In the genomic region with DNA sequence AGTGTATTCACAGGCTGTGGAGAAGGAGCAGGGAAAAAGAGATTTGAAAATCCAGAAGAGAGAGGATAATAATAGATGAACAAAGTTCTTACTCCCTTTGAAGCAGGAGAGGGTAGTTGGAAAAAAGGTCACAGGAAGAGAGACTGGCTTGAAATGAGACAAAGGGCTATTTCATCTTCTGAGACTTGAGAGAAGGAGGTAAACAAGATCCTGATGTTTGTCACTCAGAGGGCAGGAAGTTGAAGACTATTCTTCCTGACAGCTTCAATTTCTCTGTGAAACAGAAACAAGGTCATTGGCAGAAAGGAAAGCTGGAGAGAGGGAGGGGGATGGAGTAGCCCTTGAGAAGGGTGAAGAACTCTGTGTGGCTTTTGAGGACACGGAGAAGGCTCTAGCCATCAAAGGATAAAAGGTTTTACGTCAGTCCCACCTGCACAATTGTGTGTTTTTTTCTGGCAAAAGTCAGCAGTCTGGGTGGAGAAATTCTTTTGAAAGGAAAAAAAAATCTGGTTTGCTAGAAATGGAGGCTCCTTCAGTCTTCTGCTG, we compare ENCODE assay signal across 18 cellular contexts.
A peak's percentile ranks its signal among the peaks of the same experiment; 100 is the strongest.
DNase-seq lines count a peak whose midpoint lies in the region; ATAC-seq, FAIRE-seq and TF ChIP-seq lines count a peak whose summit lies in the region.
"Had no signal": no experiment of that assay in that cellular context is flagged by ENCODE, and none has a peak within 500 bp of the region (broad histone marks: within the 10 kb centered on the region; RNA-seq: fewer than 3 reads in every experiment).

No MANE protein-coding gene starts in this region.

- FAIRE-seq in HTR-8/SVneo (lab: Jason Lieb, UNC) (no peak), GM12891 (lab: Jason Lieb, UNC) (no peak)
- FAIRE-seq: GM18507, RCC 7860 had no signal

- in situ Hi-C loops in SK-MEL-5 (cut with HindIII; ENCODE audit: low pct_unique_long_range_greater_than_20kb, low sequenced_read_pairs): no loop called here

- ATAC-seq in GM19467 (IDR thresholded peaks at IDR 0.05; ENCODE audit: unreplicated experiment): no peak
- ATAC-seq: T-helper 17 cell had no signal

- peak; percentile 47 for DNase-seq in DMS79 (lab: John Stamatoyannopoulos, UW)
- peak; percentile 5 for DNase-seq in HT-29 (ENCODE audit: low spot score)
- DNase-seq in SK-MEL-5 (ENCODE audit: low read depth, low spot score): peak; percentile 66
- DNase-seq in medulla oblongata (ENCODE audit: extremely low spot score): peak; percentile 6
- no peak for DNase-seq in HTR-8/SVneo (ENCODE audit: insufficient read length, low spot score)
- DNase-seq in AML-193 (lab: John Stamatoyannopoulos, UW): no peak
- no peak for DNase-seq in GM12891 (ENCODE audit: insufficient read length, low spot score)
- DNase-seq: ACHN; CD4-positive, alpha-beta memory T cell; KBM-7; NCI-H1092; NCI-H1930; NCI-H526; SHP77; T-helper 17 cell had no signal

- no peak for TF ChIP-seq POLR2A in GM12891 (IDR thresholded peaks at IDR 0.05; ENCODE audit: low read depth, low read length)

TF ChIP-seq in GM12891, 5 proteins besides CTCF, POLR2A, EP300 and RAD21:
- TF ChIP-seq SPI1 (IDR thresholded peaks at IDR 0.05; ENCODE audit: low read depth, low read length) (no peak), POLR2AphosphoS5 (IDR thresholded peaks at IDR 0.05; ENCODE audit: low read depth, low read length) (no peak), PAX5 (IDR thresholded peaks at IDR 0.05; ENCODE audit: insufficient read depth, low read length, severe bottlenecking) (no peak), TAF1 (IDR thresholded peaks at IDR 0.05; ENCODE audit: low read depth, low read length) (no peak), POU2F2 (IDR thresholded peaks at IDR 0.05; ENCODE audit: low read depth, low read length) (no peak)
TF ChIP-seq in GM12891: peak in this region for 0.

Comparison
In these comparisons a context has a peak if more than half of its experiments do, and no peak if none do; other contexts are left out.
1. DNase-seq: peak in DMS79 (single experiment), HT-29 (single experiment), SK-MEL-5 (single experiment) and medulla oblongata (single experiment); none in HTR-8/SVneo (single experiment), AML-193 (0 of 2) and GM12891 (single experiment).